21 cellular contexts compared by ENCODE assay signal in genomic region chr4:3682236-3683076, GRCh38.
"Had no signal": no experiment of that assay in that cellular context is flagged by ENCODE, and none has a peak within 500 bp of the region (broad histone marks: within the 10 kb centered on the region; RNA-seq: fewer than 3 reads in every experiment).

No MANE protein-coding gene starts in this region.

- H3K4me1 ChIP-seq: breast epithelium, colonic mucosa, tibial nerve had no signal

- H3K4me3 Mint-ChIP-seq: activated naive CD4-positive, alpha-beta T cell treated with anti-CD3 and anti-CD28 coated beads for 36 hours; activated naive CD8-positive, alpha-beta T cell treated with anti-CD3 and anti-CD28 coated beads, Interleukin-2, amount 10 ng/mL, durations not matched to agents 7 days and 5 days; activated T-cell treated with anti-CD3 and anti-CD28 coated beads, Interleukin-2, amount 50 U/mL, for 4 hours; central memory CD8-positive, alpha-beta T cell; naive thymus-derived CD4-positive, alpha-beta T cell; stimulated activated naive CD8-positive, alpha-beta T cell treated with anti-CD3 and anti-CD28 coated beads, Interleukin-15, amount 100 ng/mL, for 72 hours; T-helper 1 cell treated with Interleukin-12 subunit alpha and Interleukin-12 subunit beta and Interleukin-4 antibody, amounts not matched to agents 30 μg/mL and 1 μg/mL, for 36 hours had no signal

- H3K27ac Mint-ChIP-seq: activated naive CD4-positive, alpha-beta T cell treated with anti-CD3 and anti-CD28 coated beads for 36 hours; activated naive CD8-positive, alpha-beta T cell treated with anti-CD3 and anti-CD28 coated beads, Interleukin-2, amount 10 ng/mL, durations not matched to agents 7 days and 5 days; naive thymus-derived CD4-positive, alpha-beta T cell; stimulated activated naive CD8-positive, alpha-beta T cell treated with anti-CD3 and anti-CD28 coated beads, Interleukin-15, amount 100 ng/mL, for 72 hours; T-helper 1 cell treated with Interleukin-12 subunit alpha and Interleukin-12 subunit beta and Interleukin-4 antibody, amounts not matched to agents 30 μg/mL and 1 μg/mL, for 36 hours had no signal

- H3K36me3 Mint-ChIP-seq: activated naive CD8-positive, alpha-beta T cell treated with anti-CD3 and anti-CD28 coated beads, Interleukin-2, amount 10 ng/mL, durations not matched to agents 7 days and 5 days; naive thymus-derived CD4-positive, alpha-beta T cell had no signal

- H3K27me3 ChIP-seq: tibial nerve had no signal

- H3K9me3 Mint-ChIP-seq: activated naive CD4-positive, alpha-beta T cell treated with anti-CD3 and anti-CD28 coated beads for 36 hours; activated naive CD8-positive, alpha-beta T cell treated with anti-CD3 and anti-CD28 coated beads, Interleukin-2, amount 10 ng/mL, durations not matched to agents 7 days and 5 days; activated T-cell treated with anti-CD3 and anti-CD28 coated beads, Interleukin-2, amount 50 U/mL, for 4 hours; central memory CD8-positive, alpha-beta T cell; naive thymus-derived CD4-positive, alpha-beta T cell; stimulated activated naive CD8-positive, alpha-beta T cell treated with anti-CD3 and anti-CD28 coated beads, Interleukin-15, amount 100 ng/mL, for 72 hours; T-helper 1 cell treated with Interleukin-12 subunit alpha and Interleukin-12 subunit beta and Interleukin-4 antibody, amounts not matched to agents 30 μg/mL and 1 μg/mL, for 36 hours had no signal

- H3K4me3 ChIP-seq: breast epithelium, colonic mucosa, tibial nerve had no signal

- H3K27ac ChIP-seq: breast epithelium, colonic mucosa, epithelial cell of prostate, tibial nerve had no signal

- DNase-seq: activated CD4-positive, alpha-beta T cell treated with anti-CD3 and anti-CD28 coated beads for 4 hours; activated CD4-positive, alpha-beta T cell treated with anti-CD3 and anti-CD28 coated beads, Interleukin-2, amount 50 U/mL, for 48 hours; activated CD4-positive, CD25-positive, alpha-beta regulatory T cell; activated CD8-positive, alpha-beta memory T cell treated with anti-CD3 and anti-CD28 coated beads, Interleukin-2, amount 50 U/mL, for 48 hours; activated effector memory CD4-positive, alpha-beta T cell treated with Interleukin-2 at 50 U/mL for 16 hours; activated naive CD4-positive, alpha-beta T cell treated with anti-CD3 and anti-CD28 coated beads for 36 hours; activated naive CD8-positive, alpha-beta T cell treated with anti-CD3 and anti-CD28 coated beads, Interleukin-2, amount 10 ng/mL, durations not matched to agents 7 days and 5 days; activated T-cell treated with anti-CD3 and anti-CD28 coated beads, Interleukin-2, amount 50 U/mL, for 4 hours; amniotic stem cell; colonic mucosa; naive thymus-derived CD4-positive, alpha-beta T cell; nucleus accumbens; stimulated activated CD4-positive, alpha-beta T cell treated with anti-CD3 and anti-CD28 coated beads, Interleukin-12 subunit alpha, Interleukin-12 subunit beta, amount 100 ng/mL, for 4 hours; stimulated activated naive CD8-positive, alpha-beta T cell treated with anti-CD3 and anti-CD28 coated beads, Interleukin-15, amount 100 ng/mL, for 72 hours; T1000 had no signal

- H3K27me3 Mint-ChIP-seq: activated naive CD8-positive, alpha-beta T cell treated with anti-CD3 and anti-CD28 coated beads, Interleukin-2, amount 10 ng/mL, durations not matched to agents 7 days and 5 days; stimulated activated naive CD8-positive, alpha-beta T cell treated with anti-CD3 and anti-CD28 coated beads, Interleukin-15, amount 100 ng/mL, for 72 hours had no signal

- ATAC-seq: activated T-cell treated with anti-CD3 and anti-CD28 coated beads, Interleukin-2, amount 50 U/mL, for 4 hours; left lobe of liver; naive thymus-derived CD4-positive, alpha-beta T cell; stimulated activated naive CD8-positive, alpha-beta T cell treated with anti-CD3 and anti-CD28 coated beads, Interleukin-15, amount 100 ng/mL, for 72 hours had no signal

- H3K36me3 ChIP-seq: breast epithelium, colonic mucosa, tibial nerve had no signal

- H3K4me1 Mint-ChIP-seq: activated naive CD8-positive, alpha-beta T cell treated with anti-CD3 and anti-CD28 coated beads, Interleukin-2, amount 10 ng/mL, durations not matched to agents 7 days and 5 days; central memory CD8-positive, alpha-beta T cell; stimulated activated naive CD8-positive, alpha-beta T cell treated with anti-CD3 and anti-CD28 coated beads, Interleukin-15, amount 100 ng/mL, for 72 hours had no signal

- H3K9me3 ChIP-seq: breast epithelium, colonic mucosa, tibial nerve had no signal
